Comparison of ENCODE assay signal across 1 cellular context in the genomic region with DNA sequence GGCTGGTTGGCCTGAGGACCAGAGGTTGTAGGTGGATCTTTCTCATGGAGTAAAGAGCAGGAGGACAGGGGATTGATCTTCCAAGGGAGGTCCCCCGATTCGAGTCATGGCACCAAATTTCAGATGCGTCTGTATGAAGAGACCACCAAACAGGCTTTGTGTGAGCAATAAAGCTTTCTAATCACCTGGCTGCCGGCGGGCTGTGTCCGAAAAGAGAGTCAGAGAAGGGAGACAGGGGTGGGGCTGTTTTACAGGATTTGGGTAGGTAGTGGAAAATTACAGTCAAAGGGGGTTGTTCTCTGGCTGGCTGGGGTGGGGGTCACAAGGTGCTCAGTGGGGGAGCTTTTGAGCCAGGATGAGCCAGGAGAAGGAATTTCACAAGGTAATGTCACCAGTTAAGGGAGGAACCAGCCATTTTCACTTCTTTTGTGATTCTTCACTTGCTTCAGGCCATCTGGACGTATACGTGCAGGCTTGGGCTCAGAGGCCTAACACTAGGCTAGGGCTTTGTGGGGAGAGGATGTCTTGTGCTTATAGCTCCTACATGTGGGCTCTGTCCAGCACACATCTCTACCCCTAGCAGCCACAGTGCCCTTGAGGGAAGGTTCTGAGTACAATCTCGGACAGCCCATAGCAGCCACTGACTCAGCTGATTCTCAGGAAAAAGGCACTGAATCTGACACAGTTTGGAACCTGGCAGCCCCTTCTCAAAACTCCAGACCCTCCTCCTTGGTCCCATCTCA.
TF ChIP-seq lines count a peak whose summit lies in the region.

No MANE protein-coding gene starts in this region.

TF ChIP-seq in SK-N-SH, 30 proteins besides CTCF, POLR2A, EP300 and RAD21:
- TF ChIP-seq, protein P1, sequence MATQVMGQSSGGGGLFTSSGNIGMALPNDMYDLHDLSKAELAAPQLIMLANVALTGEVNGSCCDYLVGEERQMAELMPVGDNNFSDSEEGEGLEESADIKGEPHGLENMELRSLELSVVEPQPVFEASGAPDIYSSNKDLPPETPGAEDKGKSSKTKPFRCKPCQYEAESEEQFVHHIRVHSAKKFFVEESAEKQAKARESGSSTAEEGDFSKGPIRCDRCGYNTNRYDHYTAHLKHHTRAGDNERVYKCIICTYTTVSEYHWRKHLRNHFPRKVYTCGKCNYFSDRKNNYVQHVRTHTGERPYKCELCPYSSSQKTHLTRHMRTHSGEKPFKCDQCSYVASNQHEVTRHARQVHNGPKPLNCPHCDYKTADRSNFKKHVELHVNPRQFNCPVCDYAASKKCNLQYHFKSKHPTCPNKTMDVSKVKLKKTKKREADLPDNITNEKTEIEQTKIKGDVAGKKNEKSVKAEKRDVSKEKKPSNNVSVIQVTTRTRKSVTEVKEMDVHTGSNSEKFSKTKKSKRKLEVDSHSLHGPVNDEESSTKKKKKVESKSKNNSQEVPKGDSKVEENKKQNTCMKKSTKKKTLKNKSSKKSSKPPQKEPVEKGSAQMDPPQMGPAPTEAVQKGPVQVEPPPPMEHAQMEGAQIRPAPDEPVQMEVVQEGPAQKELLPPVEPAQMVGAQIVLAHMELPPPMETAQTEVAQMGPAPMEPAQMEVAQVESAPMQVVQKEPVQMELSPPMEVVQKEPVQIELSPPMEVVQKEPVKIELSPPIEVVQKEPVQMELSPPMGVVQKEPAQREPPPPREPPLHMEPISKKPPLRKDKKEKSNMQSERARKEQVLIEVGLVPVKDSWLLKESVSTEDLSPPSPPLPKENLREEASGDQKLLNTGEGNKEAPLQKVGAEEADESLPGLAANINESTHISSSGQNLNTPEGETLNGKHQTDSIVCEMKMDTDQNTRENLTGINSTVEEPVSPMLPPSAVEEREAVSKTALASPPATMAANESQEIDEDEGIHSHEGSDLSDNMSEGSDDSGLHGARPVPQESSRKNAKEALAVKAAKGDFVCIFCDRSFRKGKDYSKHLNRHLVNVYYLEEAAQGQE (IDR thresholded peaks at IDR 0.05; ENCODE audit: low read depth, low read length) = peak; percentile 63; the same call in 1 of the 2 replicates
